ENCODE assay signal across 14 cellular contexts in genomic region chr12:52235822-52236291, GRCh38. TPM values are rescaled to one million over a fixed set of nuclear protein-coding genes. Genes with fewer than 3 reads are reported as not detected.
DNase-seq lines count a peak whose midpoint lies in the region; ATAC-seq and TF ChIP-seq lines count a peak whose summit lies in the region.
"Had no signal": no experiment of that assay in that cellular context is flagged by ENCODE, and none has a peak within 500 bp of the region (broad histone marks: within the 10 kb centered on the region; RNA-seq: fewer than 3 reads in every experiment).

No MANE protein-coding gene starts in this region.

- no peak overlapping the region for H3K4me3 ChIP-seq in GM23248
- peak overlapping the region in 1 of 3 donors; percentile 71 for H3K4me3 ChIP-seq in thyroid gland (replicated peaks in 1 of 3)

- peaks cover 3% of the 10 kb centered on the region; the same call in 1 of the 2 replicates for H3F3A ChIP-seq in GM23248 (ENCODE audit: insufficient read depth)

- DNase-seq in GM23248 (no peak), NCI-H345 treated with DMSO at 0.1 percent for 48 hours (lab: John Stamatoyannopoulos, UW; ENCODE audit: unreplicated experiment) (peak; percentile 76), thyroid gland (peak; percentile 57)
- DNase-seq: activated CD4-positive, alpha-beta memory T cell treated with anti-CD3 and anti-CD28 coated beads, Interleukin-2, amount 10 ng/mL, durations not matched to agents 7 days and 5 days; activated naive CD4-positive, alpha-beta T cell treated with anti-CD3 and anti-CD28 coated beads, Interleukin-2, amount 50 U/mL, for 16 hours; DND-41; NK-92 treated with Interleukin-12 subunit alpha and Interleukin-12 subunit beta, amount 100 ng/mL, for 24 hours; stimulated activated CD4-positive, alpha-beta T cell treated with anti-CD3 and anti-CD28 coated beads, Interleukin-15, amount 100 ng/mL, for 24 hours had no signal

- in situ Hi-C loops in GM23248 (cut with MboI), result no loop called here

- peak in 1 of 2 donors; percentile 56 for TF ChIP-seq POLR2A in thyroid gland (IDR thresholded peaks at IDR 0.05)

- H3K9ac ChIP-seq in GM23248, result no peak overlapping the region

- H3K9me3 ChIP-seq in GM23248 (ENCODE audit: low read depth) (no peaks in the 10 kb centered on the region), thyroid gland (no peaks in the 10 kb centered on the region)

- no peaks in the 10 kb centered on the region for H3K9me2 ChIP-seq in GM23248 (ENCODE audit: insufficient read depth)

- no peak for TF ChIP-seq CTCF in thyroid gland (IDR thresholded peaks at IDR 0.05)

- H3K36me3 ChIP-seq in GM23248 (ENCODE audit: low read depth) (no peaks in the 10 kb centered on the region), thyroid gland (peaks cover 7 to 21% of the 10 kb centered on the region in 2 donors)

- H4K20me1 ChIP-seq in GM23248 (ENCODE audit: insufficient read depth), result no peaks in the 10 kb centered on the region

- ATAC-seq in esophagus mucosa, result peak; percentile 80
- no peak for ATAC-seq in GM19467 (IDR thresholded peaks at IDR 0.05; ENCODE audit: unreplicated experiment)
- no peak for ATAC-seq in HG03457 (IDR thresholded peaks at IDR 0.05; ENCODE audit: unreplicated experiment)
- ATAC-seq in HG03432 (IDR thresholded peaks at IDR 0.05; ENCODE audit: unreplicated experiment), result no peak

- intact Hi-C loops in thyroid gland (cut with DNase I), result no loop called here

- H3K79me2 ChIP-seq in GM23248 (ENCODE audit: insufficient read depth), result no peaks in the 10 kb centered on the region

- H3K4me1 ChIP-seq in GM23248 (ENCODE audit: insufficient read depth) (peaks cover 22% of the 10 kb centered on the region), thyroid gland (peaks cover 42 to 72% of the 10 kb centered on the region in 2 donors)

- no peak overlapping the region for H3K27ac ChIP-seq in GM23248
- peak overlapping the region; percentile 99 to 100 (median 99) for H3K27ac ChIP-seq in thyroid gland

- peak overlapping the region; percentile 40 for H3K4me2 ChIP-seq in GM23248 (ENCODE audit: unreplicated experiment)

- no peak overlapping the region for H2AFZ ChIP-seq in GM23248

- H3K27me3 ChIP-seq in GM23248 (replicated peaks; ENCODE audit: insufficient read depth) (no peaks in the 10 kb centered on the region), thyroid gland (no peaks in the 10 kb centered on the region)

- WGBS in GM23248 (ENCODE audit: low coverage in 1 of 2, low lambda C conversion rate in 2 of 2, missing lambda C conversion rate in 2 of 2), 2 experiments, result 75 to 83% methylated on average over 2 of the region's 2 CpGs
- WGBS in thyroid gland, 2 donors, result 97 to 100% methylated on average over 2 of the region's 2 CpGs

RNA-seq across cellular contexts. Expression of gene KRT7, which starts 2.8 kb away (rescaled TPM):
- 5.7 and 11.0 TPM in 2 replicates for total RNA-seq in GM23248 (2014; rRNA removed; shearing (Covaris generic))
- 14.4 and 17.4 TPM in 2 replicates for polyA plus RNA-seq in GM23248 (2016; fragmentation: Nextera tagmentation; extraction: Ambion mirVana)
- total RNA-seq in esophagus mucosa (113 TPM), thyroid gland (100 to 1,000 TPM; 333 to 826 (median 460) TPM)
- total RNA-seq: neural crest cell had no signal

RNA-seq across cellular contexts. Expression of gene KRT86, which starts 38.6 kb away (rescaled TPM):
- 0.11 TPM in 1 of 2 replicates, not detected in the other for total RNA-seq in GM23248 (2014; rRNA removed; shearing (Covaris generic))
- polyA plus RNA-seq in GM23248 (2016; fragmentation: Nextera tagmentation; extraction: Ambion mirVana), result 0.16 and 0.27 TPM in 2 replicates
- total RNA-seq in esophagus mucosa (not detected), thyroid gland (1 to 10 TPM in 1 of 4 donors, under 1 TPM in 3; 0.13 to 1.1 (median 0.42) TPM)
- total RNA-seq: neural crest cell had no signal

RNA-seq across cellular contexts. Expression of gene KRT80, which starts 44.0 kb away (rescaled TPM):
- 0.38 and 0.65 TPM in 2 replicates for total RNA-seq in GM23248 (2014; rRNA removed; shearing (Covaris generic))
- polyA plus RNA-seq in GM23248 (2016; fragmentation: Nextera tagmentation; extraction: Ambion mirVana), result 1.3 TPM in 2 replicates
- total RNA-seq in esophagus mucosa (17.9 TPM), thyroid gland (1 to 10 TPM in 1 of 4 donors, under 1 TPM in 1, not detected in 2; 0.34 to 1.6 TPM)
- total RNA-seq: activated CD4-positive, alpha-beta memory T cell treated with anti-CD3 and anti-CD28 coated beads, Interleukin-2, amount 10 ng/mL, durations not matched to agents 7 days and 5 days; neural crest cell; T-helper 2 cell treated with Interferon-gamma antibody and Interleukin-4, amounts not matched to agents 100 ng/mL and 5 ng/mL, for 36 hours had no signal

RNA-seq across cellular contexts. Expression of gene KRT81, which starts 55.5 kb away (rescaled TPM):
- total RNA-seq in GM23248 (2014; rRNA removed; shearing (Covaris generic)), result 0.11 TPM in 1 of 2 replicates, not detected in the other
- polyA plus RNA-seq in GM23248 (2016; fragmentation: Nextera tagmentation; extraction: Ambion mirVana), result 0.34 and 0.95 TPM in 2 replicates
- total RNA-seq in esophagus mucosa (not detected), thyroid gland (under 1 TPM in 2 of 4 donors, not detected in 2; 0.11 to 0.71 TPM)
- total RNA-seq: activated CD4-positive, alpha-beta memory T cell treated with anti-CD3 and anti-CD28 coated beads, Interleukin-2, amount 10 ng/mL, durations not matched to agents 7 days and 5 days; neural crest cell had no signal
